ENCODE assay signal across 18 cellular contexts in the genomic region with DNA sequence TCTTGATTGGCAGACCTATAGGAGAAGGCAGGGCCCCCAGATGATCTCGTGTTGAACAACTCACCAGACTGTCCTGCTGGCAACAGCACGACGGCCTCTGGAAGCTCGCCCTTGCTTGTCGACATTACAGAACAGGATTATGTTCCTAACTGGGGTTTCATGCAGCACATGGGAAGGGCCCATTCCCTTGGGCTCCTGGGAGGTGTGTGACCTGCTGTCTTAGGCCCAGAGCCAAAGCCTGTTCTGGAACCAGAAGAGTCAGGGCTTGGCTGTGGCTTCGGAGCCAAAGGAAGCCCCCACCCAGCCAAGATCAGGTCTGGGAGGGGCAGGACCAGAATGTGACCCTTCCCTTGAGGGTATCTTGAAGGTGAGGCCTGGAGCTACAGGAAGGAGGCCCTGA. TPM values are rescaled to one million over a fixed set of nuclear protein-coding genes. Genes with fewer than 3 reads are reported as not detected.
DNase-seq lines count a peak whose midpoint lies in the region; ATAC-seq and TF ChIP-seq lines count a peak whose summit lies in the region.
"Had no signal": no experiment of that assay in that cellular context is flagged by ENCODE, and none has a peak within 500 bp of the region (broad histone marks: within the 10 kb centered on the region; RNA-seq: fewer than 3 reads in every experiment).

No MANE protein-coding gene starts in this region.

- H3K27me3 Mint-ChIP-seq in activated naive CD4-positive, alpha-beta T cell treated with anti-CD3 and anti-CD28 coated beads, Interleukin-2, amount 50 U/mL, for 24 hours: no peaks in the 10 kb centered on the region
- H3K27me3 Mint-ChIP-seq in activated naive CD8-positive, alpha-beta T cell treated with anti-CD3 and anti-CD28 coated beads for 36 hours: no peaks in the 10 kb centered on the region

- WGBS in heart right ventricle, 2 donors: 48 to 58% methylated on average over 6 of the region's 6 CpGs

- ATAC-seq in heart right ventricle (peak; percentile 49 to 89 (median 76)), thoracic aorta (ENCODE audit: insufficient number of reproducible peaks, low FRiP score, low read depth) (no peak), HG03045 (IDR thresholded peaks at IDR 0.05; ENCODE audit: unreplicated experiment) (no peak)
- ATAC-seq: upper lobe of right lung had no signal

- H3K9me3 ChIP-seq in heart right ventricle (peaks cover 0 to 3% (median 0%) of the 10 kb centered on the region in 11 donors), thoracic aorta (no peaks in the 10 kb centered on the region), Peyer's patch (no peaks in the 10 kb centered on the region)
- H3K9me3 ChIP-seq: prostate gland, upper lobe of right lung had no signal

- no peak for DNase-seq in activated naive CD4-positive, alpha-beta T cell treated with anti-CD3 and anti-CD28 coated beads, Interleukin-2, amount 50 U/mL, for 16 hours
- no peak for DNase-seq in activated naive CD8-positive, alpha-beta T cell treated with anti-CD3 and anti-CD28 coated beads for 36 hours
- DNase-seq in heart right ventricle (peak; percentile 46 to 52), thoracic aorta (ENCODE audit: low spot score) (no peak), CD1c-positive myeloid dendritic cell (ENCODE audit: extremely low spot score) (no peak), Peyer's patch (no peak)
- DNase-seq: Kasumi-1; NCI-H226; NK-92 treated with Interleukin-12 subunit alpha and Interleukin-12 subunit beta, amount 100 ng/mL, for 24 hours; SW 1271; upper lobe of right lung had no signal

- peaks cover 7% of the 10 kb centered on the region for H3K36me3 Mint-ChIP-seq in activated naive CD4-positive, alpha-beta T cell treated with anti-CD3 and anti-CD28 coated beads, Interleukin-2, amount 50 U/mL, for 24 hours
- peaks cover 2% of the 10 kb centered on the region for H3K36me3 Mint-ChIP-seq in activated naive CD8-positive, alpha-beta T cell treated with anti-CD3 and anti-CD28 coated beads for 36 hours

- TF ChIP-seq CTCF in heart right ventricle (IDR thresholded peaks at IDR 0.05) (no peak), thoracic aorta (IDR thresholded peaks at IDR 0.05) (no peak), Peyer's patch (IDR thresholded peaks at IDR 0.05) (no peak)

- H3K27ac Mint-ChIP-seq in activated naive CD4-positive, alpha-beta T cell treated with anti-CD3 and anti-CD28 coated beads, Interleukin-2, amount 50 U/mL, for 24 hours: peak overlapping the region; percentile 94
- peak overlapping the region; percentile 73 for H3K27ac Mint-ChIP-seq in activated naive CD8-positive, alpha-beta T cell treated with anti-CD3 and anti-CD28 coated beads for 36 hours
- H3K27ac Mint-ChIP-seq: nephron had no signal

- H3K4me1 Mint-ChIP-seq in activated naive CD4-positive, alpha-beta T cell treated with anti-CD3 and anti-CD28 coated beads, Interleukin-2, amount 50 U/mL, for 24 hours: peaks cover 95% of the 10 kb centered on the region
- H3K4me1 Mint-ChIP-seq in activated naive CD8-positive, alpha-beta T cell treated with anti-CD3 and anti-CD28 coated beads for 36 hours: peaks cover 80% of the 10 kb centered on the region
- H3K4me1 Mint-ChIP-seq: nephron had no signal

- no peaks in the 10 kb centered on the region for H3K9me3 Mint-ChIP-seq in activated naive CD4-positive, alpha-beta T cell treated with anti-CD3 and anti-CD28 coated beads, Interleukin-2, amount 50 U/mL, for 24 hours
- no peaks in the 10 kb centered on the region for H3K9me3 Mint-ChIP-seq in activated naive CD8-positive, alpha-beta T cell treated with anti-CD3 and anti-CD28 coated beads for 36 hours
- H3K9me3 Mint-ChIP-seq: activated T-helper 2 cell treated with anti-CD3 and anti-CD28 coated beads, Interferon-gamma antibody, Interleukin-2, Interleukin-4, amounts not matched to agents 10 μg/mL and 5 μg/mL and 100 μg/mL, durations not matched to agents 14 hours and 24 hours and 36 hours; nephron had no signal

- intact Hi-C loops in heart right ventricle (cut with DNase I): loop anchor here in 2 of 10 donors (2.0 to 10.0 kb wide), 3 partner anchors 117 to 151 kb away; no protein-coding TSS in a partner anchor

- no peak for TF ChIP-seq POLR2A in Peyer's patch (IDR thresholded peaks at IDR 0.05)

- peak overlapping the region in 9 of 10 donors; percentile 39 to 69 (median 52) for H3K27ac ChIP-seq in heart right ventricle
- peak overlapping the region; percentile 39 to 40 for H3K27ac ChIP-seq in thoracic aorta
- H3K27ac ChIP-seq in Peyer's patch: no peak overlapping the region
- H3K27ac ChIP-seq: coronary artery, prostate gland, upper lobe of right lung had no signal

- H3K27me3 ChIP-seq in heart right ventricle: no peaks in the 10 kb centered on the region
- H3K27me3 ChIP-seq in thoracic aorta (replicated peaks; ENCODE audit: insufficient read depth): no peaks in the 10 kb centered on the region
- H3K27me3 ChIP-seq in Peyer's patch: no peaks in the 10 kb centered on the region
- H3K27me3 ChIP-seq: upper lobe of right lung had no signal

- H3K36me3 ChIP-seq in heart right ventricle (no peaks in the 10 kb centered on the region), thoracic aorta (no peaks in the 10 kb centered on the region), Peyer's patch (no peaks in the 10 kb centered on the region)
- H3K36me3 ChIP-seq: prostate gland, upper lobe of right lung had no signal

- H3K4me3 Mint-ChIP-seq in activated naive CD4-positive, alpha-beta T cell treated with anti-CD3 and anti-CD28 coated beads, Interleukin-2, amount 50 U/mL, for 24 hours: peak overlapping the region; percentile 77
- no peak overlapping the region for H3K4me3 Mint-ChIP-seq in activated naive CD8-positive, alpha-beta T cell treated with anti-CD3 and anti-CD28 coated beads for 36 hours
- H3K4me3 Mint-ChIP-seq: nephron had no signal

- no peak overlapping the region for H3K4me3 ChIP-seq in heart right ventricle
- H3K4me3 ChIP-seq in thoracic aorta: no peak overlapping the region
- H3K4me3 ChIP-seq in Peyer's patch: no peak overlapping the region
- H3K4me3 ChIP-seq: coronary artery, lung, prostate gland, upper lobe of right lung had no signal

- H3K4me1 ChIP-seq in heart right ventricle (peaks cover 14 to 59% (median 43%) of the 10 kb centered on the region in 9 donors), thoracic aorta (ENCODE audit: control insufficient read depth in 1 of 2, low read depth in 2 of 2) (peaks cover 31 to 74% of the 10 kb centered on the region in 2 donors), Peyer's patch (peaks cover 0 to 13% (median 6%) of the 10 kb centered on the region in 4 donors)
- H3K4me1 ChIP-seq: prostate gland had no signal

RNA-seq across cellular contexts. Expression of a gene that starts 36.9 kb away (rescaled TPM):
- total RNA-seq in activated naive CD8-positive, alpha-beta T cell treated with anti-CD3 and anti-CD28 coated beads for 36 hours: 100 to 1,000 TPM; 111 to 117 TPM
- total RNA-seq in heart right ventricle: 10 to 100 TPM; 15.6 to 63.2 (median 40.0) TPM
- 10 to 100 TPM; 48.3 to 61.8 TPM for polyA plus RNA-seq in heart right ventricle
- total RNA-seq in thoracic aorta: 100 to 1,000 TPM in 1 of 2 donors, 10 to 100 TPM in 1; 93.3 to 134 TPM
- total RNA-seq in Peyer's patch: 10 to 100 TPM in 2 of 4 donors, 1 to 10 TPM in 2; 4.6 to 65.2 (median 10.8) TPM

Comparison
In these comparisons a context has a peak if more than half of its experiments do, and no peak if none do; other contexts are left out.
1. DNase-seq: peak in heart right ventricle (2 of 2); none in activated naive CD4-positive, alpha-beta T cell treated with anti-CD3 and anti-CD28 coated beads, Interleukin-2, amount 50 U/mL, for 16 hours (single experiment), activated naive CD8-positive, alpha-beta T cell treated with anti-CD3 and anti-CD28 coated beads for 36 hours (single experiment), thoracic aorta (single experiment), CD1c-positive myeloid dendritic cell (single experiment) and Peyer's patch (0 of 3).
2. ATAC-seq: peak in heart right ventricle (8 of 8); none in thoracic aorta (single experiment) and HG03045 (single experiment).
3. H3K27ac ChIP-seq: peak in heart right ventricle (9 of 10) and thoracic aorta (2 of 2); none in Peyer's patch (0 of 4).